In genomic region chr5:65481171-65481575, GRCh38 we compare ENCODE assay signal across 8 cellular contexts. TPM values are rescaled to one million over a fixed set of nuclear protein-coding genes. Genes with fewer than 3 reads are reported as not detected.
DNase-seq lines count a peak whose midpoint lies in the region; ATAC-seq and TF ChIP-seq lines count a peak whose summit lies in the region.

No MANE protein-coding gene starts in this region.

- H3K9me3 ChIP-seq in DND-41 (ENCODE audit: insufficient read depth, low read length, severe bottlenecking) (no peaks in the 10 kb centered on the region), iPS DF 6.9 (ENCODE audit: control insufficient read depth, insufficient read depth, low read length) (no peaks in the 10 kb centered on the region)

- peak overlapping the region; percentile 98 for H3K4me2 ChIP-seq in DND-41 (ENCODE audit: insufficient read depth, low read length)

- H3K4me3 ChIP-seq in DND-41 (ENCODE audit: low read depth in 1 of 2, low read length in 2 of 2) (peak overlapping the region; percentile 43 to 80), iPS DF 6.9 (ENCODE audit: low read length) (peak overlapping the region; percentile 14; the same call in 1 of the 2 replicates)

- no peaks in the 10 kb centered on the region for H3K9me3 Mint-ChIP-seq in T-cell
- no peaks in the 10 kb centered on the region for H3K9me3 Mint-ChIP-seq in stimulated activated naive CD8-positive, alpha-beta T cell treated with anti-CD3 and anti-CD28 coated beads, Interleukin-15, amount 100 ng/mL, for 72 hours

- no peaks in the 10 kb centered on the region for H3K36me3 ChIP-seq in DND-41 (ENCODE audit: insufficient read depth, low read length)
- no peaks in the 10 kb centered on the region for H3K36me3 ChIP-seq in iPS DF 6.9 (ENCODE audit: control insufficient read depth, insufficient read depth, low read length)

- H3K4me3 Mint-ChIP-seq in T-cell = no peak overlapping the region
- H3K4me3 Mint-ChIP-seq in stimulated activated naive CD8-positive, alpha-beta T cell treated with anti-CD3 and anti-CD28 coated beads, Interleukin-15, amount 100 ng/mL, for 72 hours = no peak overlapping the region

- POLR2A ChIA-PET in HEK293T (lab: Yijun Ruan, JAX) = interaction anchor here (0.9 to 3.1 kb wide), 5 partner anchors 82 to 670 kb away, joined by 3 to 16 read pairs (median 4); partner anchors contain the start of genes CENPK and PPWD1
- POLR2A ChIA-PET in T-cell (lab: Charles Lee) = interaction anchor here (0.6 to 1.4 kb wide), 6 partner anchors 36 to 446 kb away, joined by 3 to 10 read pairs (median 6); no protein-coding TSS in a partner anchor

- no peaks in the 10 kb centered on the region for H3K79me2 ChIP-seq in DND-41 (ENCODE audit: insufficient read depth, low read length)

- no peaks in the 10 kb centered on the region for H3K27me3 Mint-ChIP-seq in T-cell
- H3K27me3 Mint-ChIP-seq in stimulated activated naive CD8-positive, alpha-beta T cell treated with anti-CD3 and anti-CD28 coated beads, Interleukin-15, amount 100 ng/mL, for 72 hours = no peaks in the 10 kb centered on the region

- H3K27ac ChIP-seq in DND-41 (ENCODE audit: low read length) (peak overlapping the region; percentile 84), iPS DF 6.9 (ENCODE audit: low read length) (no peak overlapping the region)

- H3K4me1 ChIP-seq in DND-41 (ENCODE audit: insufficient read depth, low read length) (peaks cover 34% of the 10 kb centered on the region), iPS DF 6.9 (ENCODE audit: control insufficient read depth, insufficient read depth, low read length) (0 out of 2 replicates have a peak, but pooled peaks cover 1% of the 10 kb centered on the region)

- no peaks in the 10 kb centered on the region for H3K36me3 Mint-ChIP-seq in T-cell

- H3K9ac ChIP-seq in DND-41 (ENCODE audit: low read depth, low read length) = peak overlapping the region; percentile 60

- no peaks in the 10 kb centered on the region for H4K20me1 ChIP-seq in DND-41 (ENCODE audit: insufficient read depth, low read length)

- H3K27ac Mint-ChIP-seq in T-cell = peak overlapping the region; percentile 90 to 95
- H3K27ac Mint-ChIP-seq in stimulated activated naive CD8-positive, alpha-beta T cell treated with anti-CD3 and anti-CD28 coated beads, Interleukin-15, amount 100 ng/mL, for 72 hours = peak overlapping the region; percentile 19 to 97

- no peak for TF ChIP-seq CTCF in DND-41 (IDR thresholded peaks at IDR 0.05; ENCODE audit: borderline replicate concordance, extremely low read depth, low read length, poor library complexity, severe bottlenecking)

- H3K27me3 ChIP-seq in DND-41 (ENCODE audit: insufficient read depth, low read length, poor library complexity) (peaks cover 13% of the 10 kb centered on the region), iPS DF 6.9 (ENCODE audit: control insufficient read depth, insufficient read depth, low read length) (no peaks in the 10 kb centered on the region)

- CTCF ChIA-PET in HEK293T (lab: Yijun Ruan, JAX) = interaction anchor here (0.6 to 0.9 kb wide), 4 partner anchors 37 to 444 kb away, joined by 3 read pairs; no protein-coding TSS in a partner anchor
- CTCF ChIA-PET in T-cell (lab: Charles Lee) = interaction anchor here (0.5 to 1.9 kb wide), 10 partner anchors 64 to 856 kb away, joined by 3 to 15 read pairs (median 3); partner anchors contain the start of genes CENPK (in 1 of the 2) and PPWD1 (in 1 of the 2)

- peak overlapping the region; percentile 88 for H2AFZ ChIP-seq in DND-41 (ENCODE audit: low read depth, low read length)

- no peak for DNase-seq in DND-41
- no peak for DNase-seq in HEK293T (ENCODE audit: extremely low spot score)
- DNase-seq in T-cell = no peak
- DNase-seq in iPS DF 6.9 (ENCODE audit: low read depth, low spot score) = no peak
- DNase-seq in stimulated activated naive CD8-positive, alpha-beta T cell treated with anti-CD3 and anti-CD28 coated beads, Interleukin-15, amount 100 ng/mL, for 72 hours = no peak
- DNase-seq in NCI-H2081 treated with DMSO at 0.1 percent for 48 hours (lab: John Stamatoyannopoulos, UW) = no peak
- no peak for DNase-seq in COLO829 (ENCODE audit: low spot score)
- DNase-seq in activated CD4-positive, alpha-beta T cell treated with anti-CD3 and anti-CD28 coated beads, Interleukin-2, amount 50 U/mL, for 48 hours = no peak

- ATAC-seq in DND-41 (ENCODE audit: insufficient read depth, low read depth) (peak; percentile 4; the same call in 2 of the 3 replicates), T-cell (replicated peaks in 1 of 4) (peak; percentile 4 to 23 (median 7))
- peak; percentile 39 for ATAC-seq in stimulated activated naive CD8-positive, alpha-beta T cell treated with anti-CD3 and anti-CD28 coated beads, Interleukin-15, amount 100 ng/mL, for 72 hours

- WGBS in iPS DF 6.9 (ENCODE audit: insufficient coverage, insufficient read length) = no CpG with 5 or more reads among the region's 7 CpGs

- peaks cover 10 to 18% (median 14%) of the 10 kb centered on the region in 3 donors for H3K4me1 Mint-ChIP-seq in T-cell
- peaks cover 7% of the 10 kb centered on the region for H3K4me1 Mint-ChIP-seq in stimulated activated naive CD8-positive, alpha-beta T cell treated with anti-CD3 and anti-CD28 coated beads, Interleukin-15, amount 100 ng/mL, for 72 hours

TF ChIP-seq in HEK293T, 16 proteins besides CTCF, POLR2A, EP300 and RAD21:
- TF ChIP-seq BHLHE40 (IDR thresholded peaks at IDR 0.05; ENCODE audit: borderline replicate concordance) (no peak), ZNF384 (IDR thresholded peaks at IDR 0.05) (peak; percentile 67; the same call in 1 of the 2 replicates)
TF ChIP-seq in HEK293T: peak in this region for 1.

RNA-seq across cellular contexts. Expression of gene ADAMTS6, which starts 0.5 kb away (rescaled TPM):
- total RNA-seq in T-cell = 1 to 10 TPM; 2.0 to 5.3 (median 4.0) TPM
